5 cellular contexts compared by ENCODE assay signal in the genomic region with DNA sequence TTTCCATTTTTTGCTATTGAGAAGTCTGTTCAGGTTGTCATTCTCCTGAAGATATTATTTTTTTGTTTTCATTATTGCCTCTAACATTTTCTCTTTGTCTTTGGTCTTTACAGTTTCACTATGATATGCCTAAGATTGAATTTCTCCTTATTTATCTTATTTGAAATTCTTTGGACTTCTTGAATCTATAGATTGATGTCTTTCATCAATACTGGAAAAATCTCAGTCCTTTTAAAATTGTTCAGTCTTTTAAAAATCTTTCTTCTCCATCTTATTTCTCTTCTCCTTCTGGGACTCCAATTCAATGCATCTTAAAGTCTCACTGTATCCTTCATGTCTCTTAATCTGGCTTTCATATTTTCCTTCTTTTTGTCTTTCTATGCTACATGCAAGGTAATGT.
"Had no signal": no experiment of that assay in that cellular context is flagged by ENCODE, and none has a peak within 500 bp of the region (broad histone marks: within the 10 kb centered on the region; RNA-seq: fewer than 3 reads in every experiment).

No MANE protein-coding gene starts in this region.

- H3K4me3 ChIP-seq: K562 had no signal

- DNase-seq: KBM-7, KG1 had no signal

- H3K27ac ChIP-seq: HL-60, KMS-11 had no signal
